ENCODE assay signal across 1 cellular context in genomic region chr15:51382787-51383186, GRCh38.
TF ChIP-seq lines count a peak whose summit lies in the region.

No MANE protein-coding gene starts in this region.

TF ChIP-seq in GM23338, 12 proteins besides CTCF, POLR2A, EP300 and RAD21 (continued from another document):
- TF ChIP-seq, protein P1, sequence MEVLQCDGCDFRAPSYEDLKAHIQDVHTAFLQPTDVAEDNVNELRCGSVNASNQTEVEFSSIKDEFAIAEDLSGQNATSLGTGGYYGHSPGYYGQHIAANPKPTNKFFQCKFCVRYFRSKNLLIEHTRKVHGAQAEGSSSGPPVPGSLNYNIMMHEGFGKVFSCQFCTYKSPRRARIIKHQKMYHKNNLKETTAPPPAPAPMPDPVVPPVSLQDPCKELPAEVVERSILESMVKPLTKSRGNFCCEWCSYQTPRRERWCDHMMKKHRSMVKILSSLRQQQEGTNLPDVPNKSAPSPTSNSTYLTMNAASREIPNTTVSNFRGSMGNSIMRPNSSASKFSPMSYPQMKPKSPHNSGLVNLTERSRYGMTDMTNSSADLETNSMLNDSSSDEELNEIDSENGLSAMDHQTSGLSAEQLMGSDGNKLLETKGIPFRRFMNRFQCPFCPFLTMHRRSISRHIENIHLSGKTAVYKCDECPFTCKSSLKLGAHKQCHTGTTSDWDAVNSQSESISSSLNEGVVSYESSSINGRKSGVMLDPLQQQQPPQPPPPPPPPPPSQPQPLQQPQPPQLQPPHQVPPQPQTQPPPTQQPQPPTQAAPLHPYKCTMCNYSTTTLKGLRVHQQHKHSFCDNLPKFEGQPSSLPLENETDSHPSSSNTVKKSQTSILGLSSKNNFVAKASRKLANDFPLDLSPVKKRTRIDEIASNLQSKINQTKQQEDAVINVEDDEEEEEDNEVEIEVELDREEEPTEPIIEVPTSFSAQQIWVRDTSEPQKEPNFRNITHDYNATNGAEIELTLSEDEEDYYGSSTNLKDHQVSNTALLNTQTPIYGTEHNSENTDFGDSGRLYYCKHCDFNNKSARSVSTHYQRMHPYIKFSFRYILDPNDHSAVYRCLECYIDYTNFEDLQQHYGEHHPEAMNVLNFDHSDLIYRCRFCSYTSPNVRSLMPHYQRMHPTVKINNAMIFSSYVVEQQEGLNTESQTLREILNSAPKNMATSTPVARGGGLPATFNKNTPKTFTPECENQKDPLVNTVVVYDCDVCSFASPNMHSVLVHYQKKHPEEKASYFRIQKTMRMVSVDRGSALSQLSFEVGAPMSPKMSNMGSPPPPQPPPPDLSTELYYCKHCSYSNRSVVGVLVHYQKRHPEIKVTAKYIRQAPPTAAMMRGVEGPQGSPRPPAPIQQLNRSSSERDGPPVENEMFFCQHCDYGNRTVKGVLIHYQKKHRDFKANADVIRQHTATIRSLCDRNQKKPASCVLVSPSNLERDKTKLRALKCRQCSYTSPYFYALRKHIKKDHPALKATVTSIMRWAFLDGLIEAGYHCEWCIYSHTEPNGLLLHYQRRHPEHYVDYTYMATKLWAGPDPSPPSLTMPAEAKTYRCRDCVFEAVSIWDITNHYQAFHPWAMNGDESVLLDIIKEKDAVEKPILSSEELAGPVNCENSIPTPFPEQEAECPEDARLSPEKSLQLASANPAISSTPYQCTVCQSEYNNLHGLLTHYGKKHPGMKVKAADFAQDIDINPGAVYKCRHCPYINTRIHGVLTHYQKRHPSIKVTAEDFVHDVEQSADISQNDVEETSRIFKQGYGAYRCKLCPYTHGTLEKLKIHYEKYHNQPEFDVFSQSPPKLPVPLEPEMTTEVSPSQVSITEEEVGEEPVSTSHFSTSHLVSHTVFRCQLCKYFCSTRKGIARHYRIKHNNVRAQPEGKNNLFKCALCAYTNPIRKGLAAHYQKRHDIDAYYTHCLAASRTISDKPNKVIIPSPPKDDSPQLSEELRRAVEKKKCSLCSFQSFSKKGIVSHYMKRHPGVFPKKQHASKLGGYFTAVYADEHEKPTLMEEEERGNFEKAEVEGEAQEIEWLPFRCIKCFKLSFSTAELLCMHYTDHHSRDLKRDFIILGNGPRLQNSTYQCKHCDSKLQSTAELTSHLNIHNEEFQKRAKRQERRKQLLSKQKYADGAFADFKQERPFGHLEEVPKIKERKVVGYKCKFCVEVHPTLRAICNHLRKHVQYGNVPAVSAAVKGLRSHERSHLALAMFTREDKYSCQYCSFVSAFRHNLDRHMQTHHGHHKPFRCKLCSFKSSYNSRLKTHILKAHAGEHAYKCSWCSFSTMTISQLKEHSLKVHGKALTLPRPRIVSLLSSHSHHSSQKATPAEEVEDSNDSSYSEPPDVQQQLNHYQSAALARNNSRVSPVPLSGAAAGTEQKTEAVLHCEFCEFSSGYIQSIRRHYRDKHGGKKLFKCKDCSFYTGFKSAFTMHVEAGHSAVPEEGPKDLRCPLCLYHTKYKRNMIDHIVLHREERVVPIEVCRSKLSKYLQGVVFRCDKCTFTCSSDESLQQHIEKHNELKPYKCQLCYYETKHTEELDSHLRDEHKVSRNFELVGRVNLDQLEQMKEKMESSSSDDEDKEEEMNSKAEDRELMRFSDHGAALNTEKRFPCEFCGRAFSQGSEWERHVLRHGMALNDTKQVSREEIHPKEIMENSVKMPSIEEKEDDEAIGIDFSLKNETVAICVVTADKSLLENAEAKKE (CRISPR knock-in tag; IDR thresholded peaks at IDR 0.05) = no peak
- TF ChIP-seq ZNF331 (CRISPR knock-in tag; IDR thresholded peaks at IDR 0.05; ENCODE audit: low read depth) (no peak), NANOG (IDR thresholded peaks at IDR 0.05; ENCODE audit: borderline replicate concordance) (no peak), EZH2phosphoT487 (IDR thresholded peaks at IDR 0.05; ENCODE audit: unreplicated experiment) (no peak), JUNB (IDR thresholded peaks at IDR 0.05; ENCODE audit: unreplicated experiment) (no peak), CREB1 (CRISPR knock-in tag; IDR thresholded peaks at IDR 0.05; ENCODE audit: low read depth) (no peak), ZNF114 (CRISPR knock-in tag; IDR thresholded peaks at IDR 0.05) (no peak), EZH2 (IDR thresholded peaks at IDR 0.05; ENCODE audit: low read depth, unreplicated experiment) (no peak)
- TF ChIP-seq, protein P2, sequence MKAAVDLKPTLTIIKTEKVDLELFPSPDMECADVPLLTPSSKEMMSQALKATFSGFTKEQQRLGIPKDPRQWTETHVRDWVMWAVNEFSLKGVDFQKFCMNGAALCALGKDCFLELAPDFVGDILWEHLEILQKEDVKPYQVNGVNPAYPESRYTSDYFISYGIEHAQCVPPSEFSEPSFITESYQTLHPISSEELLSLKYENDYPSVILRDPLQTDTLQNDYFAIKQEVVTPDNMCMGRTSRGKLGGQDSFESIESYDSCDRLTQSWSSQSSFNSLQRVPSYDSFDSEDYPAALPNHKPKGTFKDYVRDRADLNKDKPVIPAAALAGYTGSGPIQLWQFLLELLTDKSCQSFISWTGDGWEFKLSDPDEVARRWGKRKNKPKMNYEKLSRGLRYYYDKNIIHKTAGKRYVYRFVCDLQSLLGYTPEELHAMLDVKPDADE (IDR thresholded peaks at IDR 0.05) = no peak
- TF ChIP-seq, protein P3, sequence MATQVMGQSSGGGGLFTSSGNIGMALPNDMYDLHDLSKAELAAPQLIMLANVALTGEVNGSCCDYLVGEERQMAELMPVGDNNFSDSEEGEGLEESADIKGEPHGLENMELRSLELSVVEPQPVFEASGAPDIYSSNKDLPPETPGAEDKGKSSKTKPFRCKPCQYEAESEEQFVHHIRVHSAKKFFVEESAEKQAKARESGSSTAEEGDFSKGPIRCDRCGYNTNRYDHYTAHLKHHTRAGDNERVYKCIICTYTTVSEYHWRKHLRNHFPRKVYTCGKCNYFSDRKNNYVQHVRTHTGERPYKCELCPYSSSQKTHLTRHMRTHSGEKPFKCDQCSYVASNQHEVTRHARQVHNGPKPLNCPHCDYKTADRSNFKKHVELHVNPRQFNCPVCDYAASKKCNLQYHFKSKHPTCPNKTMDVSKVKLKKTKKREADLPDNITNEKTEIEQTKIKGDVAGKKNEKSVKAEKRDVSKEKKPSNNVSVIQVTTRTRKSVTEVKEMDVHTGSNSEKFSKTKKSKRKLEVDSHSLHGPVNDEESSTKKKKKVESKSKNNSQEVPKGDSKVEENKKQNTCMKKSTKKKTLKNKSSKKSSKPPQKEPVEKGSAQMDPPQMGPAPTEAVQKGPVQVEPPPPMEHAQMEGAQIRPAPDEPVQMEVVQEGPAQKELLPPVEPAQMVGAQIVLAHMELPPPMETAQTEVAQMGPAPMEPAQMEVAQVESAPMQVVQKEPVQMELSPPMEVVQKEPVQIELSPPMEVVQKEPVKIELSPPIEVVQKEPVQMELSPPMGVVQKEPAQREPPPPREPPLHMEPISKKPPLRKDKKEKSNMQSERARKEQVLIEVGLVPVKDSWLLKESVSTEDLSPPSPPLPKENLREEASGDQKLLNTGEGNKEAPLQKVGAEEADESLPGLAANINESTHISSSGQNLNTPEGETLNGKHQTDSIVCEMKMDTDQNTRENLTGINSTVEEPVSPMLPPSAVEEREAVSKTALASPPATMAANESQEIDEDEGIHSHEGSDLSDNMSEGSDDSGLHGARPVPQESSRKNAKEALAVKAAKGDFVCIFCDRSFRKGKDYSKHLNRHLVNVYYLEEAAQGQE (IDR thresholded peaks at IDR 0.05; ENCODE audit: unreplicated experiment) = no peak
